ENCODE assay signal across 14 cellular contexts in the genomic region with DNA sequence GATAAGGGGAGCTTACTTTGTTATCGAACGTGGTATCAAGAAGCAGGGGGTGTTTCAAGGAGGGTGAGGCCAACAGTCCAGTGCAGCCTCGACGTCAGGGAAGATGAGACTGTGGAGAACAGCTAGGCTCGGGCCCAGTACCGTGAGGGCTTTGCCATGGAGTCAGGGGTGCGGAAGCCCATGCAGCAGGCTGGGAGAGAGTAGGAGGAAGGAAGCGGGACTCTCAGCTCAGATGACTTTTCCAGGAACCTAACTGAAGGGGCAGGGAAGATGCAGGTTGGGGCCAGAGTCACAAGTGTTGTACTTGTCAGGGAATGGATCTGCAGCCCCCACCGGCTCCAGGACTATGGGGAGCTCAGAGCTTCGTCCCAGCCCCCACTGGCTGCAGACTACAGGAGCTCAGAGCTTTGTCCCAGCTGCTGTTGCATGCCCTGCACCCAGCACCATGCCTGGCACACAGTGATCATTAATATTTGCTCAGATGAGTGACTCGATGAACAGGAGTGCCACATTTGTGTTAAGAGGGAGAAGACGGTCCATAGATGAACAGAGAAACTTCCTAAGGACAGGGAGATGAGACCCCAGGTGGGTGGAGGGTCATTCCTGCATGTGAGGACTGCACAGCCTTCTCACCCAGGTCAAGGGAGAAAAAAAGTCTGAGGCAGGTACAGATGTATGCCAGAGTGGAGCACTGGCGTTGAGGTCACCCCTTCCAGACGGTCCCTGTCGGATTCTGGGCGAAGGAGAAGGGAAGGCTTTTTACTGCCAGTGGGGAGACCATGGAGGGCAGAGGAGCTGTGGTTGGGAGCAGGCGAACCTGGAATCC. TPM values are rescaled to one million over a fixed set of nuclear protein-coding genes. Genes with fewer than 3 reads are reported as not detected.
DNase-seq lines count a peak whose midpoint lies in the region; ATAC-seq, FAIRE-seq and TF ChIP-seq lines count a peak whose summit lies in the region.
"Had no signal": no experiment of that assay in that cellular context is flagged by ENCODE, and none has a peak within 500 bp of the region (broad histone marks: within the 10 kb centered on the region; RNA-seq: fewer than 3 reads in every experiment).

No MANE protein-coding gene starts in this region.

- H3K36me3 ChIP-seq in bronchial epithelial cell (ENCODE audit: control insufficient read depth, insufficient read depth, low read length) = no peaks in the 10 kb centered on the region
- H3K36me3 ChIP-seq: BE2C, uterus had no signal

- FAIRE-seq in bronchial epithelial cell (lab: Jason Lieb, UNC) = peak; percentile 58

- POLR2A ChIA-PET in activated CD8-positive, alpha-beta T cell treated with anti-CD3 and anti-CD28 coated beads, Interleukin-2, amount 10 ng/mL, durations not matched to agents 7 days and 5 days (lab: Charles Lee) = no interaction called here

- no peak overlapping the region for H3K4me3 Mint-ChIP-seq in activated CD8-positive, alpha-beta T cell treated with anti-CD3 and anti-CD28 coated beads, Interleukin-2, amount 10 ng/mL, durations not matched to agents 7 days and 5 days
- H3K4me3 Mint-ChIP-seq: activated CD8-positive, alpha-beta T cell treated with anti-CD3 and anti-CD28 coated beads for 36 hours; dendritic cell treated with granulocyte-macrophage colony-stimulating factor and Interleukin-4, amounts not matched to agents 40 ng/mL and 50 ng/mL, for 4 days; natural killer cell had no signal

- DNase-seq in bronchial epithelial cell (ENCODE audit: low read depth) (no peak), AG08395 (ENCODE audit: low spot score) (no peak), retina (no peak)
- no peak for DNase-seq in activated CD8-positive, alpha-beta T cell treated with anti-CD3 and anti-CD28 coated beads, Interleukin-2, amount 10 ng/mL, durations not matched to agents 7 days and 5 days
- DNase-seq: activated CD8-positive, alpha-beta T cell treated with anti-CD3 and anti-CD28 coated beads for 36 hours; BE2C; natural killer cell; NCI-H2171 treated with DMSO at 0.1 percent for 48 hours; uterus had no signal

- H3K9me3 Mint-ChIP-seq in activated CD8-positive, alpha-beta T cell treated with anti-CD3 and anti-CD28 coated beads, Interleukin-2, amount 10 ng/mL, durations not matched to agents 7 days and 5 days (ENCODE audit: insufficient read depth) = no peaks in the 10 kb centered on the region
- H3K9me3 Mint-ChIP-seq: activated CD8-positive, alpha-beta T cell treated with anti-CD3 and anti-CD28 coated beads for 36 hours; dendritic cell treated with granulocyte-macrophage colony-stimulating factor and Interleukin-4, amounts not matched to agents 40 ng/mL and 50 ng/mL, for 4 days; natural killer cell had no signal

- no peaks in the 10 kb centered on the region for H3K27me3 ChIP-seq in bronchial epithelial cell (ENCODE audit: control insufficient read depth, insufficient read depth, low read length)
- H3K27me3 ChIP-seq: BE2C, uterus had no signal

- ATAC-seq in GM18502 (IDR thresholded peaks at IDR 0.05; ENCODE audit: poor library complexity, unreplicated experiment) (peak; percentile 26), GM19467 (IDR thresholded peaks at IDR 0.05; ENCODE audit: unreplicated experiment) (peak; percentile 10), HG02973 (IDR thresholded peaks at IDR 0.05; ENCODE audit: unreplicated experiment) (peak; percentile 18), SK-N-SH treated with all-trans-retinoic acid at 6 μM for 48 hours (no peak)
- ATAC-seq in activated CD8-positive, alpha-beta T cell treated with anti-CD3 and anti-CD28 coated beads, Interleukin-2, amount 10 ng/mL, durations not matched to agents 7 days and 5 days = no peak
- ATAC-seq: activated CD8-positive, alpha-beta T cell treated with anti-CD3 and anti-CD28 coated beads for 36 hours had no signal

- no peaks in the 10 kb centered on the region for H3K27me3 Mint-ChIP-seq in activated CD8-positive, alpha-beta T cell treated with anti-CD3 and anti-CD28 coated beads, Interleukin-2, amount 10 ng/mL, durations not matched to agents 7 days and 5 days (ENCODE audit: low read depth)
- H3K27me3 Mint-ChIP-seq: activated CD8-positive, alpha-beta T cell treated with anti-CD3 and anti-CD28 coated beads for 36 hours had no signal

- CTCF ChIA-PET in activated CD8-positive, alpha-beta T cell treated with anti-CD3 and anti-CD28 coated beads, Interleukin-2, amount 10 ng/mL, durations not matched to agents 7 days and 5 days (lab: Charles Lee) = no interaction called here

- H3K4me3 ChIP-seq in bronchial epithelial cell (ENCODE audit: low read depth, low read length) = no peak overlapping the region
- H3K4me3 ChIP-seq: uterus had no signal

- H3K27ac Mint-ChIP-seq in activated CD8-positive, alpha-beta T cell treated with anti-CD3 and anti-CD28 coated beads, Interleukin-2, amount 10 ng/mL, durations not matched to agents 7 days and 5 days = no peak overlapping the region
- H3K27ac Mint-ChIP-seq: activated CD8-positive, alpha-beta T cell treated with anti-CD3 and anti-CD28 coated beads for 36 hours; dendritic cell treated with granulocyte-macrophage colony-stimulating factor and Interleukin-4, amounts not matched to agents 40 ng/mL and 50 ng/mL, for 4 days; natural killer cell had no signal

- no peaks in the 10 kb centered on the region for H3K36me3 Mint-ChIP-seq in activated CD8-positive, alpha-beta T cell treated with anti-CD3 and anti-CD28 coated beads, Interleukin-2, amount 10 ng/mL, durations not matched to agents 7 days and 5 days (ENCODE audit: low read depth)
- H3K36me3 Mint-ChIP-seq: natural killer cell had no signal

- TF ChIP-seq CTCF in bronchial epithelial cell (IDR thresholded peaks at IDR 0.05; ENCODE audit: insufficient read depth, low read length, severe bottlenecking) = no peak

- peaks cover 3% of the 10 kb centered on the region for H3K4me1 Mint-ChIP-seq in activated CD8-positive, alpha-beta T cell treated with anti-CD3 and anti-CD28 coated beads, Interleukin-2, amount 10 ng/mL, durations not matched to agents 7 days and 5 days (ENCODE audit: low read depth)

TF ChIP-seq in SK-N-SH treated with all-trans-retinoic acid at 6 μM for 48 hours, 23 proteins besides CTCF, POLR2A, EP300 and RAD21:
- TF ChIP-seq TCF4 (CRISPR knock-in tag; IDR thresholded peaks at IDR 0.05; ENCODE audit: borderline replicate concordance) = no peak
- no peak for TF ChIP-seq PPARA (CRISPR knock-in tag; IDR thresholded peaks at IDR 0.05; ENCODE audit: borderline replicate concordance)
- TF ChIP-seq, protein P1, sequence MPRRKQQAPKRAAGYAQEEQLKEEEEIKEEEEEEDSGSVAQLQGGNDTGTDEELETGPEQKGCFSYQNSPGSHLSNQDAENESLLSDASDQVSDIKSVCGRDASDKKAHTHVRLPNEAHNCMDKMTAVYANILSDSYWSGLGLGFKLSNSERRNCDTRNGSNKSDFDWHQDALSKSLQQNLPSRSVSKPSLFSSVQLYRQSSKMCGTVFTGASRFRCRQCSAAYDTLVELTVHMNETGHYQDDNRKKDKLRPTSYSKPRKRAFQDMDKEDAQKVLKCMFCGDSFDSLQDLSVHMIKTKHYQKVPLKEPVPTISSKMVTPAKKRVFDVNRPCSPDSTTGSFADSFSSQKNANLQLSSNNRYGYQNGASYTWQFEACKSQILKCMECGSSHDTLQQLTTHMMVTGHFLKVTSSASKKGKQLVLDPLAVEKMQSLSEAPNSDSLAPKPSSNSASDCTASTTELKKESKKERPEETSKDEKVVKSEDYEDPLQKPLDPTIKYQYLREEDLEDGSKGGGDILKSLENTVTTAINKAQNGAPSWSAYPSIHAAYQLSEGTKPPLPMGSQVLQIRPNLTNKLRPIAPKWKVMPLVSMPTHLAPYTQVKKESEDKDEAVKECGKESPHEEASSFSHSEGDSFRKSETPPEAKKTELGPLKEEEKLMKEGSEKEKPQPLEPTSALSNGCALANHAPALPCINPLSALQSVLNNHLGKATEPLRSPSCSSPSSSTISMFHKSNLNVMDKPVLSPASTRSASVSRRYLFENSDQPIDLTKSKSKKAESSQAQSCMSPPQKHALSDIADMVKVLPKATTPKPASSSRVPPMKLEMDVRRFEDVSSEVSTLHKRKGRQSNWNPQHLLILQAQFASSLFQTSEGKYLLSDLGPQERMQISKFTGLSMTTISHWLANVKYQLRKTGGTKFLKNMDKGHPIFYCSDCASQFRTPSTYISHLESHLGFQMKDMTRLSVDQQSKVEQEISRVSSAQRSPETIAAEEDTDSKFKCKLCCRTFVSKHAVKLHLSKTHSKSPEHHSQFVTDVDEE (CRISPR knock-in tag; IDR thresholded peaks at IDR 0.05) = no peak
- TF ChIP-seq ARNTL (CRISPR knock-in tag; IDR thresholded peaks at IDR 0.05; ENCODE audit: borderline replicate concordance, low read depth) = no peak
- no peak for TF ChIP-seq SNAI2 (CRISPR knock-in tag; IDR thresholded peaks at IDR 0.05)
- no peak for TF ChIP-seq OSR1 (CRISPR knock-in tag; IDR thresholded peaks at IDR 0.05)
- TF ChIP-seq, protein P2, sequence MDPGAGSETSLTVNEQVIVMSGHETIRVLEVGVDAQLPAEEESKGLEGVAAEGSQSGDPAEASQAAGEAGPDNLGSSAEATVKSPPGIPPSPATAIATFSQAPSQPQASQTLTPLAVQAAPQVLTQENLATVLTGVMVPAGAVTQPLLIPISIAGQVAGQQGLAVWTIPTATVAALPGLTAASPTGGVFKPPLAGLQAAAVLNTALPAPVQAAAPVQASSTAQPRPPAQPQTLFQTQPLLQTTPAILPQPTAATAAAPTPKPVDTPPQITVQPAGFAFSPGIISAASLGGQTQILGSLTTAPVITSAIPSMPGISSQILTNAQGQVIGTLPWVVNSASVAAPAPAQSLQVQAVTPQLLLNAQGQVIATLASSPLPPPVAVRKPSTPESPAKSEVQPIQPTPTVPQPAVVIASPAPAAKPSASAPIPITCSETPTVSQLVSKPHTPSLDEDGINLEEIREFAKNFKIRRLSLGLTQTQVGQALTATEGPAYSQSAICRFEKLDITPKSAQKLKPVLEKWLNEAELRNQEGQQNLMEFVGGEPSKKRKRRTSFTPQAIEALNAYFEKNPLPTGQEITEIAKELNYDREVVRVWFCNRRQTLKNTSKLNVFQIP (CRISPR knock-in tag; IDR thresholded peaks at IDR 0.05; ENCODE audit: borderline replicate concordance, low read depth) = no peak
- TF ChIP-seq RARB (CRISPR knock-in tag; IDR thresholded peaks at IDR 0.05) = no peak
- TF ChIP-seq ZNF565 (CRISPR knock-in tag; conservative IDR thresholded peaks at IDR 0.05; ENCODE audit: low read depth) = no peak
- no peak for TF ChIP-seq ESRRG (CRISPR knock-in tag; IDR thresholded peaks at IDR 0.05)

RNA-seq across cellular contexts. Expression of a gene that starts 36.4 kb away (rescaled TPM):
- total RNA-seq in bronchial epithelial cell = 6.3 and 6.8 TPM in 2 replicates
- 10 to 100 TPM; 21.8 to 21.9 TPM for total RNA-seq in activated CD8-positive, alpha-beta T cell treated with anti-CD3 and anti-CD28 coated beads, Interleukin-2, amount 10 ng/mL, durations not matched to agents 7 days and 5 days

RNA-seq across cellular contexts. Expression of a gene that starts 38.1 kb away (rescaled TPM):
- 1.3 and 1.5 TPM in 2 replicates for total RNA-seq in bronchial epithelial cell
- total RNA-seq in activated CD8-positive, alpha-beta T cell treated with anti-CD3 and anti-CD28 coated beads, Interleukin-2, amount 10 ng/mL, durations not matched to agents 7 days and 5 days = 10 to 100 TPM; 16.7 to 16.8 TPM

Comparison
In these comparisons a context has a peak if more than half of its experiments do, and no peak if none do; other contexts are left out.
1. ATAC-seq: peak in GM18502 (single experiment), GM19467 (single experiment) and HG02973 (single experiment); none in activated CD8-positive, alpha-beta T cell treated with anti-CD3 and anti-CD28 coated beads, Interleukin-2, amount 10 ng/mL, durations not matched to agents 7 days and 5 days (single experiment) and SK-N-SH treated with all-trans-retinoic acid at 6 μM for 48 hours (single experiment).